8 cellular contexts compared by ENCODE assay signal in genomic region chr14:61894452-61895077, GRCh38.
A peak's percentile ranks its signal among the peaks of the same experiment; 100 is the strongest.
DNase-seq lines count a peak whose midpoint lies in the region; ATAC-seq lines count a peak whose summit lies in the region.

No MANE protein-coding gene starts in this region.

- ATAC-seq in GM18502 (IDR thresholded peaks at IDR 0.05; ENCODE audit: poor library complexity, unreplicated experiment), result peak; percentile 35

- DNase-seq in AG08396 (ENCODE audit: low spot score) (peak; percentile 63), MV-4-11 (lab: John Stamatoyannopoulos, UW) (peak; percentile 58), SW 1271 (lab: John Stamatoyannopoulos, UW) (peak; percentile 25 to 47), amygdala (lab: John Stamatoyannopoulos, UW) (peak in 34 of 56 donors; percentile 6 to 73 (median 28)), iPS-NIHi11 (ENCODE audit: low spot score) (peak; percentile 73), OCI-M2 (lab: John Stamatoyannopoulos, UW; ENCODE audit: unreplicated experiment) (no peak)
- DNase-seq in stimulated activated CD4-positive, alpha-beta T cell treated with anti-CD3 and anti-CD28 coated beads, Interleukin-12 subunit alpha, Interleukin-12 subunit beta, amount 100 ng/mL, for 4 hours, result peak; percentile 58
